8 cellular contexts compared by ENCODE assay signal in genomic region chr12:51269174-51270066, GRCh38. TPM values are rescaled to one million over a fixed set of nuclear protein-coding genes. Genes with fewer than 3 reads are reported as not detected.
DNase-seq lines count a peak whose midpoint lies in the region; ATAC-seq and TF ChIP-seq lines count a peak whose summit lies in the region.

No MANE protein-coding gene starts in this region.

- H3K4me1 ChIP-seq in HCT116 (ENCODE audit: control insufficient read depth in 1 of 2, insufficient read depth in 2 of 2, low read length in 2 of 2), result peaks cover 10 to 39% of the 10 kb centered on the region in 2 experiments
- H3K4me1 ChIP-seq in neuronal stem cell (ENCODE audit: control insufficient read depth in 2 of 2, insufficient read depth in 1 of 2, low read depth in 1 of 2, low read length in 2 of 2), result no peaks in the 10 kb centered on the region

- TF ChIP-seq POLR2A in HCT116 (IDR thresholded peaks at IDR 0.05; ENCODE audit: borderline replicate concordance, extremely low read depth, insufficient read depth, insufficient read length), result no peak

- H3K27ac Mint-ChIP-seq in activated T-cell treated with anti-CD3 and anti-CD28 coated beads, Interleukin-2, amount 50 U/mL, for 24 hours, result peak overlapping the region; percentile 35

- peak overlapping the region; percentile 69 to 75 for H3K4me3 ChIP-seq in HCT116 (replicated peaks in 1 of 2; ENCODE audit: low read depth in 1 of 2, low read length in 2 of 2)
- H3K4me3 ChIP-seq in neuronal stem cell (ENCODE audit: low read length in 2 of 2), result peak overlapping the region; percentile 52 to 85

- H3K36me3 ChIP-seq in HCT116 (ENCODE audit: control insufficient read depth in 1 of 2, insufficient read depth in 2 of 2, low read length in 2 of 2), result peaks cover 0 to 6% of the 10 kb centered on the region in 2 experiments; a peak in 1 of 4 replicates
- no peaks in the 10 kb centered on the region for H3K36me3 ChIP-seq in neuronal stem cell (replicated peaks in 1 of 2; ENCODE audit: control insufficient read depth in 2 of 2, insufficient read depth in 2 of 2, low read length in 2 of 2)

- H3K23ac ChIP-seq in neuronal stem cell (ENCODE audit: low read depth, low read length, poor library complexity), result peak overlapping the region; percentile 38

- no peak overlapping the region for H4K8ac ChIP-seq in neuronal stem cell (ENCODE audit: low read depth, low read length)

- H3K27me3 Mint-ChIP-seq in activated T-cell treated with anti-CD3 and anti-CD28 coated beads, Interleukin-2, amount 50 U/mL, for 24 hours, result peaks cover 18% of the 10 kb centered on the region

- no peak overlapping the region for H2AK5ac ChIP-seq in neuronal stem cell (ENCODE audit: low read depth, low read length)

- H3K79me1 ChIP-seq in neuronal stem cell (ENCODE audit: low read depth, low read length), result no peaks in the 10 kb centered on the region

- H2BK120ac ChIP-seq in neuronal stem cell (ENCODE audit: low read depth, low read length), result no peak overlapping the region

- H3K4ac ChIP-seq in neuronal stem cell (ENCODE audit: low read length), result no peak overlapping the region

- H2AFZ ChIP-seq in HCT116 (ENCODE audit: low read depth, low read length, poor library complexity, severe bottlenecking) (no peak overlapping the region), neuronal stem cell (ENCODE audit: low read length) (peak overlapping the region; percentile 98)

- TF ChIP-seq CTCF in HCT116 (IDR thresholded peaks at IDR 0.05 in 2 of 3, conservative IDR thresholded peaks at IDR 0.05 in 1 of 3; ENCODE audit: borderline replicate concordance in 1 of 3, insufficient read depth in 1 of 3, low read depth in 2 of 3, low read length in 2 of 3), result peak; percentile 33 to 48 (median 45); a peak in 4 of 6 replicates

- peak overlapping the region; percentile 89 for H3K18ac ChIP-seq in neuronal stem cell (ENCODE audit: low read length)

- H3K9me3 ChIP-seq in HCT116 (ENCODE audit: control insufficient read depth in 1 of 2, insufficient read depth in 1 of 2, low read depth in 1 of 2, low read length in 2 of 2) (no peaks in the 10 kb centered on the region), neuronal stem cell (replicated peaks in 1 of 2; ENCODE audit: control insufficient read depth in 2 of 2, insufficient read depth in 1 of 2, low read depth in 1 of 2, low read length in 2 of 2) (no peaks in the 10 kb centered on the region)

- H3K36me3 Mint-ChIP-seq in activated T-cell treated with anti-CD3 and anti-CD28 coated beads, Interleukin-2, amount 50 U/mL, for 24 hours (ENCODE audit: low read depth), result no peaks in the 10 kb centered on the region

- intact Hi-C loops in HCT116 (cut with micrococcal nuclease), result loop anchor here (1.0 to 10.0 kb wide), 2 partner anchors 72 to 505 kb away; partner anchors contain the start of gene ATF1

- no peaks in the 10 kb centered on the region for H3K9me3 Mint-ChIP-seq in activated T-cell treated with anti-CD3 and anti-CD28 coated beads, Interleukin-2, amount 50 U/mL, for 24 hours

- H4K91ac ChIP-seq in neuronal stem cell (ENCODE audit: low read depth, low read length, poor library complexity), result no peak overlapping the region

- H3K79me2 ChIP-seq in HCT116 (ENCODE audit: insufficient read depth, low read length), result peaks cover 35% of the 10 kb centered on the region

- RAD21 ChIA-PET in HCT116 (lab: Charles Lee; ENCODE audit: low non-redundant PET in 1 of 2, low total read pairs in 2 of 2, uncharacterized antibody in 2 of 2, unreplicated experiment in 2 of 2), result interaction anchor here (1.1 to 1.3 kb wide), 2 partner anchors 72 kb away, joined by 12 to 14 read pairs; no protein-coding TSS in a partner anchor

- H3K4me3 Mint-ChIP-seq in activated T-cell treated with anti-CD3 and anti-CD28 coated beads, Interleukin-2, amount 50 U/mL, for 24 hours, result peak overlapping the region; percentile 65

- WGBS in neuronal stem cell (ENCODE audit: extremely low coverage in 2 of 2, insufficient read length in 2 of 2, insufficient replicate concordance in 1 of 2), 2 donors, result no CpG with 5 or more reads among the region's 59 CpGs

- BruUV-seq in HCT116 (replicated peaks; lab: Mats Ljungman, UMichigan), result no TSS peak

- CTCF ChIA-PET in HCT116 (lab: Charles Lee), result interaction anchor here (1.0 to 1.2 kb wide), 2 partner anchors 72 to 555 kb away, joined by 4 to 19 read pairs; no protein-coding TSS in a partner anchor

- peak; percentile 78 for TF ChIP-seq RAD21 in HCT116 (IDR thresholded peaks at IDR 0.05; ENCODE audit: low read depth)

- peak overlapping the region; percentile 33 for H2BK12ac ChIP-seq in neuronal stem cell (ENCODE audit: low read length)

- H3K14ac ChIP-seq in neuronal stem cell (ENCODE audit: low read length), result no peak overlapping the region

- peak; percentile 35 for DNase-seq in EL
- no peak for DNase-seq in HCT116 (ENCODE audit: low read depth, low spot score)
- peak; percentile 34 for DNase-seq in NCI-H2196 treated with DMSO at 0.1 percent for 48 hours (lab: John Stamatoyannopoulos, UW; ENCODE audit: unreplicated experiment)
- peak; percentile 73 for DNase-seq in activated T-cell treated with anti-CD3 and anti-CD28 coated beads, Interleukin-2, amount 50 U/mL, for 24 hours
- DNase-seq in fibroblast of peridontal ligament (ENCODE audit: extremely low read depth), result peak; percentile 52
- peak; percentile 64 for DNase-seq in neuronal stem cell (ENCODE audit: low spot score)
- peak; percentile 62 for DNase-seq in ureter (ENCODE audit: low spot score)
- no peak for DNase-seq in OCI-M2 (lab: John Stamatoyannopoulos, UW; ENCODE audit: unreplicated experiment)

- POLR2A ChIA-PET in HCT116 (lab: Charles Lee), result interaction anchor here (1.0 to 1.2 kb wide), 2 partner anchors 16 to 72 kb away, joined by 3 read pairs; no protein-coding TSS in a partner anchor

- no peak overlapping the region for H2BK5ac ChIP-seq in neuronal stem cell (ENCODE audit: low read length)

- peak overlapping the region; percentile 16 for H2BK15ac ChIP-seq in neuronal stem cell (ENCODE audit: low read length)

- peak; percentile 72 for ATAC-seq in HCT116

- no peaks in the 10 kb centered on the region for H3K27me3 ChIP-seq in HCT116 (ENCODE audit: insufficient read depth, low read length)
- H3K27me3 ChIP-seq in neuronal stem cell (ENCODE audit: control insufficient read depth in 3 of 3, insufficient read depth in 3 of 3, low read depth in 1 of 3, low read length in 3 of 3), result peaks cover 0 to 44% (median 6%) of the 10 kb centered on the region in 3 experiments

- no peaks in the 10 kb centered on the region for H4K20me1 ChIP-seq in HCT116 (ENCODE audit: insufficient read depth)

- H3K4me1 Mint-ChIP-seq in activated T-cell treated with anti-CD3 and anti-CD28 coated beads, Interleukin-2, amount 50 U/mL, for 24 hours (ENCODE audit: low read depth), result peaks cover 29% of the 10 kb centered on the region

- no peaks in the 10 kb centered on the region for H3K9me2 ChIP-seq in HCT116 (ENCODE audit: insufficient read depth)

- H3K4me2 ChIP-seq in HCT116 (ENCODE audit: low read length), result peak overlapping the region; percentile 99
- H3K4me2 ChIP-seq in neuronal stem cell (ENCODE audit: insufficient read depth, low read length, poor library complexity, severe bottlenecking), result peak overlapping the region; percentile 73

- H3K9ac ChIP-seq in HCT116 (ENCODE audit: low read length) (peak overlapping the region; percentile 90), neuronal stem cell (ENCODE audit: low read depth, low read length, poor library complexity) (no peak overlapping the region)

- H3K27ac ChIP-seq in HCT116 (ENCODE audit: low read depth, low read length), result peak overlapping the region; percentile 76
- H3K27ac ChIP-seq in neuronal stem cell (replicated peaks; ENCODE audit: low read length), result no peak overlapping the region

TF ChIP-seq in HCT116, 20 proteins besides CTCF, POLR2A, EP300 and RAD21 (continues in another document):
- peak; percentile 56; the same call in 1 of the 2 replicates for TF ChIP-seq CBX3 (IDR thresholded peaks at IDR 0.05; ENCODE audit: low read depth)
- TF ChIP-seq, protein P1, sequence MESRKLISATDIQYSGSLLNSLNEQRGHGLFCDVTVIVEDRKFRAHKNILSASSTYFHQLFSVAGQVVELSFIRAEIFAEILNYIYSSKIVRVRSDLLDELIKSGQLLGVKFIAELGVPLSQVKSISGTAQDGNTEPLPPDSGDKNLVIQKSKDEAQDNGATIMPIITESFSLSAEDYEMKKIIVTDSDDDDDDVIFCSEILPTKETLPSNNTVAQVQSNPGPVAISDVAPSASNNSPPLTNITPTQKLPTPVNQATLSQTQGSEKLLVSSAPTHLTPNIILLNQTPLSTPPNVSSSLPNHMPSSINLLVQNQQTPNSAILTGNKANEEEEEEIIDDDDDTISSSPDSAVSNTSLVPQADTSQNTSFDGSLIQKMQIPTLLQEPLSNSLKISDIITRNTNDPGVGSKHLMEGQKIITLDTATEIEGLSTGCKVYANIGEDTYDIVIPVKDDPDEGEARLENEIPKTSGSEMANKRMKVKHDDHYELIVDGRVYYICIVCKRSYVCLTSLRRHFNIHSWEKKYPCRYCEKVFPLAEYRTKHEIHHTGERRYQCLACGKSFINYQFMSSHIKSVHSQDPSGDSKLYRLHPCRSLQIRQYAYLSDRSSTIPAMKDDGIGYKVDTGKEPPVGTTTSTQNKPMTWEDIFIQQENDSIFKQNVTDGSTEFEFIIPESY (IDR thresholded peaks at IDR 0.05; ENCODE audit: extremely low read depth, insufficient replicate concordance, low read length), result no peak

RNA-seq across cellular contexts. Expression of gene SMAGP, which starts 0.8 kb away (rescaled TPM):
- 39.9 TPM for total RNA-seq in HCT116 (2021; ENCODE audit: unreplicated experiment)
- 59.9 and 72.7 TPM in 2 replicates for polyA plus RNA-seq in HCT116 (2012)
- polyA plus RNA-seq in neuronal stem cell (2013, experiment 1 of 2), result 8.4 TPM
- polyA plus RNA-seq in neuronal stem cell (2013, experiment 2 of 2), result 8.1 TPM
- total RNA-seq in ureter, result 52.7 TPM

RNA-seq across cellular contexts. Expression of gene DAZAP2, which starts 30.8 kb away (rescaled TPM):
- total RNA-seq in HCT116 (2021; ENCODE audit: unreplicated experiment) (157 TPM), ureter (221 TPM)
- polyA plus RNA-seq in HCT116 (2012), result 300 and 308 TPM in 2 replicates
- 102 TPM for polyA plus RNA-seq in neuronal stem cell (2013, experiment 1 of 2)
- 103 TPM for polyA plus RNA-seq in neuronal stem cell (2013, experiment 2 of 2)

RNA-seq across cellular contexts. Expression of gene POU6F1, which starts 51.6 kb away (rescaled TPM):
- 6.4 TPM for total RNA-seq in HCT116 (2021; ENCODE audit: unreplicated experiment)
- 4.8 TPM in 2 replicates for polyA plus RNA-seq in HCT116 (2012)
- 3.0 TPM for polyA plus RNA-seq in neuronal stem cell (2013, experiment 1 of 2)
- 2.9 TPM for polyA plus RNA-seq in neuronal stem cell (2013, experiment 2 of 2)
- 19.8 TPM for total RNA-seq in ureter

RNA-seq across cellular contexts. Expression of gene BIN2, which starts 54.6 kb away (rescaled TPM):
- total RNA-seq in HCT116 (2021; ENCODE audit: unreplicated experiment) (0.22 TPM), ureter (5.0 TPM)
- polyA plus RNA-seq in HCT116 (2012), result not detected in 2 replicates
- not detected for polyA plus RNA-seq in neuronal stem cell (2013, experiment 1 of 2)
- not detected for polyA plus RNA-seq in neuronal stem cell (2013, experiment 2 of 2)

Comparison
In these comparisons a context has a peak if more than half of its experiments do, and no peak if none do; other contexts are left out.
1. DNase-seq: peak in EL (single experiment), NCI-H2196 treated with DMSO at 0.1 percent for 48 hours (single experiment), activated T-cell treated with anti-CD3 and anti-CD28 coated beads, Interleukin-2, amount 50 U/mL, for 24 hours (single experiment), fibroblast of peridontal ligament (single experiment), neuronal stem cell (single experiment) and ureter (single experiment); none in HCT116 (single experiment) and OCI-M2 (single experiment).